In genomic region chr13:100674848-100675659, GRCh38 we compare ENCODE assay signal across 8 cellular contexts. TPM values are rescaled to one million over a fixed set of nuclear protein-coding genes. Genes with fewer than 3 reads are reported as not detected.
DNase-seq lines count a peak whose midpoint lies in the region; ATAC-seq, FAIRE-seq and TF ChIP-seq lines count a peak whose summit lies in the region.

No MANE protein-coding gene starts in this region.

- no peak overlapping the region for H3K27ac ChIP-seq in smooth muscle cell (ENCODE audit: low read depth)

- H3K36me3 ChIP-seq in bronchial epithelial cell (ENCODE audit: control insufficient read depth, insufficient read depth, low read length) = peaks cover 4% of the 10 kb centered on the region
- H3K36me3 ChIP-seq in smooth muscle cell (ENCODE audit: low read depth) = no peaks in the 10 kb centered on the region

- no peak for FAIRE-seq in bronchial epithelial cell (lab: Jason Lieb, UNC)

- H2AFZ ChIP-seq in smooth muscle cell (ENCODE audit: low read depth) = peak overlapping the region; percentile 83

- H3K27me3 ChIP-seq in bronchial epithelial cell (ENCODE audit: control insufficient read depth, insufficient read depth, low read length) (no peaks in the 10 kb centered on the region), smooth muscle cell (ENCODE audit: low read depth) (no peaks in the 10 kb centered on the region)

- TF ChIP-seq CTCF in AG09309 (IDR thresholded peaks at IDR 0.05; ENCODE audit: control insufficient read depth, insufficient read depth, low read depth, low read length, missing control alignments) = peak; percentile 41
- TF ChIP-seq CTCF in WI38 (IDR thresholded peaks at IDR 0.05; ENCODE audit: low read depth, low read length) = peak; percentile 19
- peak; percentile 57 for TF ChIP-seq CTCF in bronchial epithelial cell (IDR thresholded peaks at IDR 0.05; ENCODE audit: insufficient read depth, low read length, severe bottlenecking)
- TF ChIP-seq CTCF in smooth muscle cell (IDR thresholded peaks at IDR 0.05; ENCODE audit: borderline replicate concordance, insufficient read depth, poor library complexity, severe bottlenecking) = peak; percentile 27

- WGBS in smooth muscle cell (ENCODE audit: low lambda C conversion rate) = under 1% methylated on average over 41 of the region's 72 CpGs

- DNase-seq in AG09309 (ENCODE audit: low read depth) = peak; percentile 86
- DNase-seq in NCI-H2196 (lab: John Stamatoyannopoulos, UW; ENCODE audit: unreplicated experiment) = peak; percentile 85
- DNase-seq in bronchial epithelial cell (ENCODE audit: low read depth) = peak; percentile 89
- DNase-seq in iPS-NIHi7 (ENCODE audit: extremely low spot score) = peak; percentile 99
- peak; percentile 96 for DNase-seq in smooth muscle cell (lab: John Stamatoyannopoulos, UW; ENCODE audit: unreplicated experiment)

- peaks cover 11% of the 10 kb centered on the region for H3K4me1 ChIP-seq in smooth muscle cell (ENCODE audit: low read depth)

- no peaks in the 10 kb centered on the region for H3F3A ChIP-seq in smooth muscle cell (ENCODE audit: low read depth)

- peaks cover 33% of the 10 kb centered on the region for H4K20me1 ChIP-seq in smooth muscle cell (ENCODE audit: low read depth)

- peak overlapping the region; percentile 89 for H3K4me2 ChIP-seq in smooth muscle cell

- H3K4me3 ChIP-seq in AG09309 (ENCODE audit: control insufficient read depth, low read depth, low read length) = peak overlapping the region; percentile 59
- H3K4me3 ChIP-seq in WI38 (ENCODE audit: low read depth, low read length) = peak overlapping the region; percentile 72
- H3K4me3 ChIP-seq in bronchial epithelial cell (ENCODE audit: low read depth, low read length) = peak overlapping the region; percentile 74
- peak overlapping the region; percentile 79 for H3K4me3 ChIP-seq in smooth muscle cell

- H3K9me3 ChIP-seq in smooth muscle cell (replicated peaks; ENCODE audit: low read depth) = no peaks in the 10 kb centered on the region

- H3K79me2 ChIP-seq in smooth muscle cell (ENCODE audit: low read depth) = peaks cover 25% of the 10 kb centered on the region

- ATAC-seq in GM18907 (IDR thresholded peaks at IDR 0.05; ENCODE audit: unreplicated experiment) = peak; percentile 97
- peak; percentile 95 for ATAC-seq in HG03139 (IDR thresholded peaks at IDR 0.05; ENCODE audit: unreplicated experiment)

- no peak overlapping the region for H3K9ac ChIP-seq in smooth muscle cell (ENCODE audit: low read depth)

RNA-seq across cellular contexts. Expression of gene TMTC4, which starts 0.5 kb away (rescaled TPM):
- total RNA-seq in bronchial epithelial cell (15.7 and 17.1 TPM in 2 replicates), smooth muscle cell (7.4 and 8.7 TPM in 2 replicates)
- polyA plus RNA-seq in smooth muscle cell = 6.6 and 6.7 TPM in 2 replicates
